17 cellular contexts compared by ENCODE assay signal in genomic region chr10:33381897-33382578, GRCh38. TPM values are rescaled to one million over a fixed set of nuclear protein-coding genes. Genes with fewer than 3 reads are reported as not detected.
A peak's percentile ranks its signal among the peaks of the same experiment; 100 is the strongest.
DNase-seq lines count a peak whose midpoint lies in the region; ATAC-seq and TF ChIP-seq lines count a peak whose summit lies in the region.
"Had no signal": no experiment of that assay in that cellular context is flagged by ENCODE, and none has a peak within 500 bp of the region (broad histone marks: within the 10 kb centered on the region; RNA-seq: fewer than 3 reads in every experiment).

No MANE protein-coding gene starts in this region.

- H3K9me3 Mint-ChIP-seq in activated naive CD8-positive, alpha-beta T cell treated with anti-CD3 and anti-CD28 coated beads, Interleukin-2, amount 50 U/mL, for 24 hours, result no peaks in the 10 kb centered on the region

- peaks cover 17% of the 10 kb centered on the region for H3K4me1 Mint-ChIP-seq in activated naive CD8-positive, alpha-beta T cell treated with anti-CD3 and anti-CD28 coated beads, Interleukin-2, amount 50 U/mL, for 24 hours
- H3K4me1 Mint-ChIP-seq: B cell had no signal

- H3K27me3 Mint-ChIP-seq in activated naive CD8-positive, alpha-beta T cell treated with anti-CD3 and anti-CD28 coated beads, Interleukin-2, amount 50 U/mL, for 24 hours, result peaks cover 20% of the 10 kb centered on the region
- H3K27me3 Mint-ChIP-seq: B cell had no signal

- H3K27me3 ChIP-seq in left ventricle myocardium inferior (ENCODE audit: low read depth) (no peaks in the 10 kb centered on the region), left lung (no peaks in the 10 kb centered on the region), upper lobe of right lung (no peaks in the 10 kb centered on the region)
- H3K27me3 ChIP-seq: tibial artery had no signal

- no peak overlapping the region for H3K27ac Mint-ChIP-seq in activated naive CD8-positive, alpha-beta T cell treated with anti-CD3 and anti-CD28 coated beads, Interleukin-2, amount 50 U/mL, for 24 hours
- H3K27ac Mint-ChIP-seq: B cell had no signal

- H3K36me3 ChIP-seq in left ventricle myocardium inferior (no peaks in the 10 kb centered on the region), left lung (no peaks in the 10 kb centered on the region), upper lobe of right lung (no peaks in the 10 kb centered on the region)
- H3K36me3 ChIP-seq: HAP-1, tibial artery had no signal

- intact Hi-C loops in left ventricle myocardium superior (cut with micrococcal nuclease), result no loop called here
- intact Hi-C loops in left ventricle myocardium inferior (cut with micrococcal nuclease), result no loop called here
- intact Hi-C loops in left lung (cut with DNase I), result no loop called here
- intact Hi-C loops in upper lobe of right lung (cut with DNase I), result no loop called here

- H3K4me1 ChIP-seq in left ventricle myocardium inferior, result peaks cover 25% of the 10 kb centered on the region
- H3K4me1 ChIP-seq in left lung, result no peaks in the 10 kb centered on the region
- H3K4me1 ChIP-seq in upper lobe of right lung, result no peaks in the 10 kb centered on the region
- H3K4me1 ChIP-seq: HAP-1 had no signal

- ATAC-seq in left ventricle myocardium superior (peak; percentile 22), left lung (peak; percentile 25), upper lobe of right lung (no peak)
- no peak for ATAC-seq in activated naive CD8-positive, alpha-beta T cell treated with anti-CD3 and anti-CD28 coated beads, Interleukin-2, amount 50 U/mL, for 24 hours

- H3K27ac ChIP-seq in left ventricle myocardium inferior (replicated peaks) (no peak overlapping the region), left lung (no peak overlapping the region), upper lobe of right lung (no peak overlapping the region)
- H3K27ac ChIP-seq: tibial artery had no signal

- H3K4me3 Mint-ChIP-seq in activated naive CD8-positive, alpha-beta T cell treated with anti-CD3 and anti-CD28 coated beads, Interleukin-2, amount 50 U/mL, for 24 hours, result no peak overlapping the region
- H3K4me3 Mint-ChIP-seq: B cell had no signal

- H3K9me3 ChIP-seq in left ventricle myocardium inferior (replicated peaks) (no peaks in the 10 kb centered on the region), left lung (no peaks in the 10 kb centered on the region), upper lobe of right lung (no peaks in the 10 kb centered on the region)
- H3K9me3 ChIP-seq: HAP-1, tibial artery had no signal

- no peaks in the 10 kb centered on the region for H3K36me3 Mint-ChIP-seq in activated naive CD8-positive, alpha-beta T cell treated with anti-CD3 and anti-CD28 coated beads, Interleukin-2, amount 50 U/mL, for 24 hours (ENCODE audit: low read depth)

- H3K4me3 ChIP-seq in left ventricle myocardium inferior (no peak overlapping the region), choroid plexus epithelial cell (ENCODE audit: low read depth, low read length) (no peak overlapping the region), left lung (no peak overlapping the region), upper lobe of right lung (no peak overlapping the region)
- H3K4me3 ChIP-seq: HAP-1, tibial artery had no signal

- no peak for TF ChIP-seq CTCF in left ventricle myocardium inferior (IDR thresholded peaks at IDR 0.05; ENCODE audit: borderline replicate concordance)
- TF ChIP-seq CTCF in choroid plexus epithelial cell (conservative IDR thresholded peaks at IDR 0.05; ENCODE audit: low read depth, low read length), result no peak
- no peak for TF ChIP-seq CTCF in left lung (IDR thresholded peaks at IDR 0.05)
- no peak for TF ChIP-seq CTCF in upper lobe of right lung (IDR thresholded peaks at IDR 0.05)

- no peak for DNase-seq in left ventricle myocardium superior
- no peak for DNase-seq in left ventricle myocardium inferior
- peak; percentile 73 for DNase-seq in choroid plexus epithelial cell (ENCODE audit: low read depth)
- DNase-seq in left lung, result no peak
- DNase-seq in DMS79 treated with DMSO at 0.1 percent for 48 hours (lab: John Stamatoyannopoulos, UW), result no peak
- DNase-seq in upper lobe of right lung, result no peak
- no peak for DNase-seq in NCI-H1105 (lab: John Stamatoyannopoulos, UW)
- no peak for DNase-seq in activated naive CD8-positive, alpha-beta T cell treated with anti-CD3 and anti-CD28 coated beads, Interleukin-2, amount 50 U/mL, for 24 hours
- DNase-seq: activated CD4-positive, CD25-positive, alpha-beta regulatory T cell treated with anti-CD3 and anti-CD28 coated beads, Interleukin-2, amount 50 U/mL, for 72 hours; dermis blood vessel endothelial cell; glutamatergic neuron; left cardiac atrium; NCI-H345; occipital lobe; tibial artery had no signal

RNA-seq across cellular contexts. Expression of gene NRP1, which starts 47.6 kb away (rescaled TPM):
- total RNA-seq in left ventricle myocardium superior (175 TPM), left ventricle myocardium inferior (168 TPM), left lung (100 to 1,000 TPM in 1 of 2 donors, 10 to 100 TPM in 1; 79.8 to 140 TPM), upper lobe of right lung (139 TPM)

Comparison
In these comparisons a context has a peak if more than half of its experiments do, and no peak if none do; other contexts are left out.
1. ATAC-seq: peak in left ventricle myocardium superior (single experiment) and left lung (single experiment); none in upper lobe of right lung (single experiment) and activated naive CD8-positive, alpha-beta T cell treated with anti-CD3 and anti-CD28 coated beads, Interleukin-2, amount 50 U/mL, for 24 hours (single experiment).